Comparison of ENCODE assay signal across 10 cellular contexts in genomic region chr16:53546988-53547391, GRCh38. TPM values are rescaled to one million over a fixed set of nuclear protein-coding genes. Genes with fewer than 3 reads are reported as not detected.
DNase-seq lines count a peak whose midpoint lies in the region; ATAC-seq and TF ChIP-seq lines count a peak whose summit lies in the region.
"Had no signal": no experiment of that assay in that cellular context is flagged by ENCODE, and none has a peak within 500 bp of the region (broad histone marks: within the 10 kb centered on the region; RNA-seq: fewer than 3 reads in every experiment).

No MANE protein-coding gene starts in this region.

- H3K4me3 ChIP-seq in CD4-positive, CD25-positive, alpha-beta regulatory T cell (ENCODE audit: low read depth, low read length): no peak overlapping the region
- H3K4me3 ChIP-seq in OCI-LY3 (ENCODE audit: low read length): no peak overlapping the region
- no peak overlapping the region for H3K4me3 ChIP-seq in hepatocyte

- no peaks in the 10 kb centered on the region for H3K36me3 ChIP-seq in CD4-positive, CD25-positive, alpha-beta regulatory T cell (ENCODE audit: control insufficient read depth, insufficient read depth, low read length)
- no peaks in the 10 kb centered on the region for H3K36me3 ChIP-seq in OCI-LY3 (replicated peaks; ENCODE audit: low read depth, low read length)
- H3K36me3 ChIP-seq in hepatocyte (replicated peaks; ENCODE audit: insufficient read depth, low read depth): no peaks in the 10 kb centered on the region

- peaks cover 19 to 59% (median 36%) of the 10 kb centered on the region in 4 donors for H3K4me1 Mint-ChIP-seq in CD4-positive, CD25-positive, alpha-beta regulatory T cell

- peak in 1 of 3 donors; percentile 11 for DNase-seq in CD4-positive, CD25-positive, alpha-beta regulatory T cell
- DNase-seq in GM13976 (ENCODE audit: low spot score): no peak
- DNase-seq in hepatocyte (ENCODE audit: low spot score): peak; percentile 57
- no peak for DNase-seq in DMS153 treated with DMSO at 0.1 percent for 48 hours (lab: John Stamatoyannopoulos, UW; ENCODE audit: unreplicated experiment)
- DNase-seq in putamen (ENCODE audit: low spot score): no peak
- DNase-seq: NCI-H446 had no signal

- ATAC-seq in CD4-positive, CD25-positive, alpha-beta regulatory T cell (ENCODE audit: low read depth in 2 of 2): no peak
- ATAC-seq in GM18868 (IDR thresholded peaks at IDR 0.05; ENCODE audit: unreplicated experiment) (no peak), GM21737 (IDR thresholded peaks at IDR 0.05; ENCODE audit: unreplicated experiment) (no peak)
- ATAC-seq: naive thymus-derived CD4-positive, alpha-beta T cell had no signal

- H3K9ac ChIP-seq in OCI-LY3 (ENCODE audit: low read length): no peak overlapping the region

- H3K27ac Mint-ChIP-seq in CD4-positive, CD25-positive, alpha-beta regulatory T cell: peak overlapping the region in 2 of 3 donors; percentile 31 to 36

- TF ChIP-seq CTCF in GM13976 (IDR thresholded peaks at IDR 0.05; ENCODE audit: borderline replicate concordance, control extremely low read depth, extremely low read depth, insufficient read depth, missing control alignments) (peak; percentile 31), OCI-LY3 (IDR thresholded peaks at IDR 0.05; ENCODE audit: low read depth, low read length) (peak; percentile 32), hepatocyte (IDR thresholded peaks at IDR 0.05; ENCODE audit: poor library complexity) (peak; percentile 35)

- H3K36me3 Mint-ChIP-seq in CD4-positive, CD25-positive, alpha-beta regulatory T cell: no peaks in the 10 kb centered on the region

- H3K27me3 ChIP-seq in CD4-positive, CD25-positive, alpha-beta regulatory T cell (ENCODE audit: control insufficient read depth, insufficient read depth, low read length): no peaks in the 10 kb centered on the region
- H3K27me3 ChIP-seq in OCI-LY3 (ENCODE audit: low read depth, low read length) (peaks cover 46% of the 10 kb centered on the region), hepatocyte (no peaks in the 10 kb centered on the region)

- H3K4me3 Mint-ChIP-seq in CD4-positive, CD25-positive, alpha-beta regulatory T cell: peak overlapping the region in 2 of 4 donors; percentile 44 to 54

- H3K9me3 Mint-ChIP-seq in CD4-positive, CD25-positive, alpha-beta regulatory T cell: no peaks in the 10 kb centered on the region
- H3K9me3 Mint-ChIP-seq: naive thymus-derived CD4-positive, alpha-beta T cell had no signal

- H3K27me3 Mint-ChIP-seq in CD4-positive, CD25-positive, alpha-beta regulatory T cell: peaks cover 5% of the 10 kb centered on the region

- H3K4me1 ChIP-seq in CD4-positive, CD25-positive, alpha-beta regulatory T cell (ENCODE audit: control insufficient read depth, insufficient read depth, low read length, poor library complexity, severe bottlenecking): peaks cover 37% of the 10 kb centered on the region
- peaks cover 5% of the 10 kb centered on the region for H3K4me1 ChIP-seq in OCI-LY3 (ENCODE audit: low read length)
- peaks cover 5% of the 10 kb centered on the region for H3K4me1 ChIP-seq in hepatocyte (ENCODE audit: insufficient read depth)

- in situ Hi-C loops in GM13976 (cut with MboI; ENCODE audit: low sequenced_read_pairs, unreplicated experiment): no loop called here

- H3K9me2 ChIP-seq in hepatocyte (replicated peaks; ENCODE audit: insufficient read depth): no peaks in the 10 kb centered on the region

- H3K27ac ChIP-seq in CD4-positive, CD25-positive, alpha-beta regulatory T cell (ENCODE audit: insufficient read depth, low read length, poor library complexity, severe bottlenecking): no peak overlapping the region
- H3K27ac ChIP-seq in OCI-LY3 (ENCODE audit: low read length) (no peak overlapping the region), hepatocyte (no peak overlapping the region)

- H3K79me2 ChIP-seq in OCI-LY3 (ENCODE audit: low read length): no peaks in the 10 kb centered on the region
- no peaks in the 10 kb centered on the region for H3K79me2 ChIP-seq in hepatocyte

- no peaks in the 10 kb centered on the region for H4K20me1 ChIP-seq in OCI-LY3 (ENCODE audit: insufficient read depth, low read length)
- no peaks in the 10 kb centered on the region for H4K20me1 ChIP-seq in hepatocyte (ENCODE audit: insufficient read depth, poor library complexity, severe bottlenecking)

- WGBS in hepatocyte (ENCODE audit: low lambda C conversion rate, missing lambda C conversion rate): 44% methylated on average over 4 of the region's 4 CpGs

- H3K9me3 ChIP-seq in CD4-positive, CD25-positive, alpha-beta regulatory T cell (ENCODE audit: control insufficient read depth in 2 of 2, low read length in 2 of 2): no peaks in the 10 kb centered on the region
- H3K9me3 ChIP-seq in OCI-LY3 (ENCODE audit: insufficient read depth, low read length) (no peaks in the 10 kb centered on the region), hepatocyte (ENCODE audit: low read depth) (no peaks in the 10 kb centered on the region)

- H3K4me2 ChIP-seq in OCI-LY3 (ENCODE audit: low read length) (no peak overlapping the region), hepatocyte (no peak overlapping the region)

- H2AFZ ChIP-seq in OCI-LY3 (ENCODE audit: low read depth, low read length): no peak overlapping the region
- H2AFZ ChIP-seq in hepatocyte: no peak overlapping the region

RNA-seq across cellular contexts. Expression of gene AKTIP, which starts 44.0 kb away (rescaled TPM):
- total RNA-seq in CD4-positive, CD25-positive, alpha-beta regulatory T cell: 60.0 TPM
- 100 to 1,000 TPM in 1 of 4 donors, 10 to 100 TPM in 3; 74.1 to 109 (median 83.7) TPM for polyA plus RNA-seq in CD4-positive, CD25-positive, alpha-beta regulatory T cell
- 29.5 and 43.7 TPM in 2 replicates for total RNA-seq in hepatocyte
- polyA plus RNA-seq in hepatocyte: 24.3 and 38.6 TPM in 2 replicates
